22 cellular contexts compared by ENCODE assay signal in genomic region chr12:129700036-129700435, GRCh38.
"Had no signal": no experiment of that assay in that cellular context is flagged by ENCODE, and none has a peak within 500 bp of the region (broad histone marks: within the 10 kb centered on the region; RNA-seq: fewer than 3 reads in every experiment).

No MANE protein-coding gene starts in this region.

- ATAC-seq: HepG2, Panc1, PC-3 had no signal

- DNase-seq: IMR-90; Karpas-422; KG1; MG63; NCI-H1092; NCI-H1436; NCI-H187; NCI-H2029; NCI-H2081 treated with DMSO at 0.1 percent for 48 hours; NCI-H2171; NCI-H226; NCI-H446; NCI-H510A; NCI-H524 treated with DMSO at 0.1 percent for 48 hours; NCI-H69; NCI-H774; NK-92 treated with Interleukin-12 subunit alpha and Interleukin-12 subunit beta, amount 100 ng/mL, for 24 hours; PC-3; SHP77; SK-N-SH had no signal

- FAIRE-seq: HepG2 had no signal
